ENCODE assay signal across 8 cellular contexts in genomic region chr6:138499303-138499991, GRCh38. TPM values are rescaled to one million over a fixed set of nuclear protein-coding genes. Genes with fewer than 3 reads are reported as not detected.
DNase-seq lines count a peak whose midpoint lies in the region; ATAC-seq lines count a peak whose summit lies in the region.

A gene with protein sequence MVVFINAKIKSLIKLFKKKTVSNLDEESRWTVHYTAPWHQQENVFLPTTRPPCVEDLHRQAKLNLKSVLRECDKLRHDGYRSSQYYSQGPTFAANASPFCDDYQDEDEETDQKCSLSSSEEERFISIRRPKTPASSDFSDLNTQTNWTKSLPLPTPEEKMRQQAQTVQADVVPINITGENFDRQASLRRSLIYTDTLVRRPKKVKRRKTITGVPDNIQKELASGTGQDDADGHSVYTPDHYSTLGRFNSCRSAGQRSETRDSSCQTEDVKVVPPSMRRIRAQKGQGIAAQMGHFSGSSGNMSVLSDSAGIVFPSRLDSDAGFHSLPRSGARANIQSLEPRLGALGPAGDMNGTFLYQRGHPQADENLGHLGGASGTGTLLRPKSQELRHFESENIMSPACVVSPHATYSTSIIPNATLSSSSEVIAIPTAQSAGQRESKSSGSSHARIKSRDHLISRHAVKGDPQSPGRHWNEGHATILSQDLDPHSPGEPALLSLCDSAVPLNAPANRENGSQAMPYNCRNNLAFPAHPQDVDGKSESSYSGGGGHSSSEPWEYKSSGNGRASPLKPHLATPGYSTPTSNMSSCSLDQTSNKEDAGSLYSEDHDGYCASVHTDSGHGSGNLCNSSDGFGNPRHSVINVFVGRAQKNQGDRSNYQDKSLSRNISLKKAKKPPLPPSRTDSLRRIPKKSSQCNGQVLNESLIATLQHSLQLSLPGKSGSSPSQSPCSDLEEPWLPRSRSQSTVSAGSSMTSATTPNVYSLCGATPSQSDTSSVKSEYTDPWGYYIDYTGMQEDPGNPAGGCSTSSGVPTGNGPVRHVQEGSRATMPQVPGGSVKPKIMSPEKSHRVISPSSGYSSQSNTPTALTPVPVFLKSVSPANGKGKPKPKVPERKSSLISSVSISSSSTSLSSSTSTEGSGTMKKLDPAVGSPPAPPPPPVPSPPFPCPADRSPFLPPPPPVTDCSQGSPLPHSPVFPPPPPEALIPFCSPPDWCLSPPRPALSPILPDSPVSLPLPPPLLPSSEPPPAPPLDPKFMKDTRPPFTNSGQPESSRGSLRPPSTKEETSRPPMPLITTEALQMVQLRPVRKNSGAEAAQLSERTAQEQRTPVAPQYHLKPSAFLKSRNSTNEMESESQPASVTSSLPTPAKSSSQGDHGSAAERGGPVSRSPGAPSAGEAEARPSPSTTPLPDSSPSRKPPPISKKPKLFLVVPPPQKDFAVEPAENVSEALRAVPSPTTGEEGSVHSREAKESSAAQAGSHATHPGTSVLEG (N-terminal part only) (minus strand): TSS chr6:138499494. CDS start chr6:138499290, 204 bp downstream.

- peaks cover 2% of the 10 kb centered on the region for H3K9me3 Mint-ChIP-seq in stimulated activated memory B cell treated with anti-CD40 and anti-IgM and Interleukin-4, amounts not matched to agents 10 μg/mL and 1 μg/mL and 100 μg/mL, for 72 hours
- no peaks in the 10 kb centered on the region for H3K9me3 Mint-ChIP-seq in activated CD4-positive, alpha-beta T cell treated with anti-CD3 and anti-CD28 coated beads, Interleukin-2, amount 10 ng/mL, durations not matched to agents 7 days and 5 days

- peak; percentile 98 for ATAC-seq in GM19351 (IDR thresholded peaks at IDR 0.05; ENCODE audit: unreplicated experiment)
- peak; percentile 99 for ATAC-seq in HG03354 (IDR thresholded peaks at IDR 0.05; ENCODE audit: poor library complexity, severe bottlenecking, unreplicated experiment)
- ATAC-seq in T-helper 17 cell = peak; percentile 50
- peak; percentile 96 for ATAC-seq in stimulated activated memory B cell treated with anti-CD40 and anti-IgM and Interleukin-4, amounts not matched to agents 10 μg/mL and 1 μg/mL and 100 μg/mL, for 72 hours
- no peak for ATAC-seq in HG02763 (IDR thresholded peaks at IDR 0.05; ENCODE audit: unreplicated experiment)

- H3K36me3 Mint-ChIP-seq in T-helper 17 cell (ENCODE audit: low read depth) = no peaks in the 10 kb centered on the region
- no peaks in the 10 kb centered on the region for H3K36me3 Mint-ChIP-seq in stimulated activated memory B cell treated with anti-CD40 and anti-IgM and Interleukin-4, amounts not matched to agents 10 μg/mL and 1 μg/mL and 100 μg/mL, for 72 hours
- no peaks in the 10 kb centered on the region for H3K36me3 Mint-ChIP-seq in activated CD4-positive, alpha-beta T cell treated with anti-CD3 and anti-CD28 coated beads, Interleukin-2, amount 10 ng/mL, durations not matched to agents 7 days and 5 days (ENCODE audit: low read depth)

- peaks cover 42% of the 10 kb centered on the region for H3K27me3 Mint-ChIP-seq in T-helper 17 cell
- peaks cover 60% of the 10 kb centered on the region for H3K27me3 Mint-ChIP-seq in stimulated activated memory B cell treated with anti-CD40 and anti-IgM and Interleukin-4, amounts not matched to agents 10 μg/mL and 1 μg/mL and 100 μg/mL, for 72 hours
- H3K27me3 Mint-ChIP-seq in activated CD4-positive, alpha-beta T cell treated with anti-CD3 and anti-CD28 coated beads, Interleukin-2, amount 10 ng/mL, durations not matched to agents 7 days and 5 days = peaks cover 25% of the 10 kb centered on the region

- H3K27ac Mint-ChIP-seq in T-helper 17 cell = no peak within 1 kb of the TSS
- no peak within 1 kb of the TSS for H3K27ac Mint-ChIP-seq in stimulated activated memory B cell treated with anti-CD40 and anti-IgM and Interleukin-4, amounts not matched to agents 10 μg/mL and 1 μg/mL and 100 μg/mL, for 72 hours
- no peak within 1 kb of the TSS for H3K27ac Mint-ChIP-seq in activated CD4-positive, alpha-beta T cell treated with anti-CD3 and anti-CD28 coated beads, Interleukin-2, amount 10 ng/mL, durations not matched to agents 7 days and 5 days

- H3K4me3 ChIP-seq in iPS-20b (ENCODE audit: low read length) = peak within 1 kb of the TSS; percentile 60

- CTCF ChIA-PET in activated CD4-positive, alpha-beta T cell treated with anti-CD3 and anti-CD28 coated beads, Interleukin-2, amount 10 ng/mL, durations not matched to agents 7 days and 5 days (lab: Charles Lee) = interaction anchor here (0.6 kb wide), 1 partner anchor 184 kb away, joined by 4 read pairs; no protein-coding TSS in a partner anchor

- POLR2A ChIA-PET in activated CD4-positive, alpha-beta T cell treated with anti-CD3 and anti-CD28 coated beads, Interleukin-2, amount 10 ng/mL, durations not matched to agents 7 days and 5 days (lab: Charles Lee) = no interaction called here

- H3K9me3 ChIP-seq in T-helper 17 cell (ENCODE audit: control insufficient read depth, low read length, poor library complexity, severe bottlenecking) (no peaks in the 10 kb centered on the region), iPS-20b (ENCODE audit: insufficient read depth, low read depth, low read length) (no peaks in the 10 kb centered on the region)

- peaks cover 51% of the 10 kb centered on the region for H3K4me1 ChIP-seq in iPS-20b (ENCODE audit: insufficient read depth, low read length)

- H3K9ac ChIP-seq in iPS-20b (ENCODE audit: low read depth, low read length) = peak within 1 kb of the TSS; percentile 67; the same call in 1 of the 2 replicates

- H3K27ac ChIP-seq in iPS-20b (ENCODE audit: low read length) = peak within 1 kb of the TSS; percentile 49

- DNase-seq in AG20443 (ENCODE audit: low spot score) = peak; percentile 21
- DNase-seq in T-helper 17 cell = no peak
- no peak for DNase-seq in activated CD4-positive, alpha-beta T cell treated with anti-CD3 and anti-CD28 coated beads, Interleukin-2, amount 10 ng/mL, durations not matched to agents 7 days and 5 days

- no peaks in the 10 kb centered on the region for H3K27me3 ChIP-seq in iPS-20b (ENCODE audit: insufficient read depth, low read length)

- H3K4me1 Mint-ChIP-seq in T-helper 17 cell = peaks cover 2% of the 10 kb centered on the region
- H3K4me1 Mint-ChIP-seq in stimulated activated memory B cell treated with anti-CD40 and anti-IgM and Interleukin-4, amounts not matched to agents 10 μg/mL and 1 μg/mL and 100 μg/mL, for 72 hours = peaks cover 22% of the 10 kb centered on the region
- peaks cover 2% of the 10 kb centered on the region for H3K4me1 Mint-ChIP-seq in activated CD4-positive, alpha-beta T cell treated with anti-CD3 and anti-CD28 coated beads, Interleukin-2, amount 10 ng/mL, durations not matched to agents 7 days and 5 days

- peaks cover 12% of the 10 kb centered on the region; the same call in 1 of the 2 replicates for H3K36me3 ChIP-seq in iPS-20b (ENCODE audit: insufficient read depth, low read depth, low read length)

- no peak within 1 kb of the TSS for H3K4me3 Mint-ChIP-seq in T-helper 17 cell
- peak within 1 kb of the TSS; percentile 56 for H3K4me3 Mint-ChIP-seq in stimulated activated memory B cell treated with anti-CD40 and anti-IgM and Interleukin-4, amounts not matched to agents 10 μg/mL and 1 μg/mL and 100 μg/mL, for 72 hours
- no peak within 1 kb of the TSS for H3K4me3 Mint-ChIP-seq in activated CD4-positive, alpha-beta T cell treated with anti-CD3 and anti-CD28 coated beads, Interleukin-2, amount 10 ng/mL, durations not matched to agents 7 days and 5 days

RNA-seq across cellular contexts. Expression of the gene that starts here (rescaled TPM):
- total RNA-seq in T-helper 17 cell = 1 to 10 TPM in 1 of 2 donors, under 1 TPM in 1; 0.86 to 1.0 TPM
- under 1 TPM; 0.22 to 0.54 TPM for total RNA-seq in activated CD4-positive, alpha-beta T cell treated with anti-CD3 and anti-CD28 coated beads, Interleukin-2, amount 10 ng/mL, durations not matched to agents 7 days and 5 days
